In genomic region chr5:159184858-159185381, GRCh38 we compare ENCODE assay signal across 8 cellular contexts. TPM values are rescaled to one million over a fixed set of nuclear protein-coding genes. Genes with fewer than 3 reads are reported as not detected.
DNase-seq lines count a peak whose midpoint lies in the region; ATAC-seq and TF ChIP-seq lines count a peak whose summit lies in the region.

No MANE protein-coding gene starts in this region.

- no peak for DNase-seq in natural killer cell treated with Interleukin-12 subunit alpha and Interleukin-12 subunit beta and Interleukin-15 and Interleukin-18, amount 100 ng/mL, for 72 hours (ENCODE audit: low spot score)
- no peak for DNase-seq in natural killer cell
- DNase-seq in activated B cell treated with CpG ODN at 0.5 μM for 24 hours = no peak
- DNase-seq in fibroblast of villous mesenchyme (ENCODE audit: low read depth) = peak; percentile 68
- peak; percentile 24 to 49 for DNase-seq in stimulated activated naive CD8-positive, alpha-beta T cell treated with anti-CD3 and anti-CD28 coated beads, Interleukin-15, amount 100 ng/mL, for 72 hours
- no peak for DNase-seq in GM13977 (ENCODE audit: low spot score)

- no peaks in the 10 kb centered on the region for H3K27me3 Mint-ChIP-seq in natural killer cell treated with Interleukin-12 subunit alpha and Interleukin-12 subunit beta and Interleukin-15 and Interleukin-18, amount 100 ng/mL, for 72 hours
- H3K27me3 Mint-ChIP-seq in natural killer cell (ENCODE audit: low read depth in 2 of 2) (no peaks in the 10 kb centered on the region), activated B cell treated with CpG ODN at 0.5 μM for 24 hours (no peaks in the 10 kb centered on the region)
- no peaks in the 10 kb centered on the region for H3K27me3 Mint-ChIP-seq in stimulated activated naive CD8-positive, alpha-beta T cell treated with anti-CD3 and anti-CD28 coated beads, Interleukin-15, amount 100 ng/mL, for 72 hours

- H3K36me3 Mint-ChIP-seq in natural killer cell treated with Interleukin-12 subunit alpha and Interleukin-12 subunit beta and Interleukin-15 and Interleukin-18, amount 100 ng/mL, for 72 hours = peaks cover 6% of the 10 kb centered on the region
- H3K36me3 Mint-ChIP-seq in natural killer cell = no peaks in the 10 kb centered on the region
- H3K36me3 Mint-ChIP-seq in activated B cell treated with CpG ODN at 0.5 μM for 24 hours (ENCODE audit: low read depth) = peaks cover 49% of the 10 kb centered on the region

- no peak for TF ChIP-seq CTCF in natural killer cell (IDR thresholded peaks at IDR 0.05)
- no peak for TF ChIP-seq CTCF in activated B cell treated with CpG ODN at 0.5 μM for 24 hours (IDR thresholded peaks at IDR 0.05)
- TF ChIP-seq CTCF in fibroblast of villous mesenchyme (IDR thresholded peaks at IDR 0.05; ENCODE audit: insufficient read depth, low read depth, low read length) = no peak
- no peak for TF ChIP-seq CTCF in GM13977 (IDR thresholded peaks at IDR 0.05; ENCODE audit: extremely low read depth, insufficient read depth, missing control alignments)

- H3K9me3 Mint-ChIP-seq in natural killer cell treated with Interleukin-12 subunit alpha and Interleukin-12 subunit beta and Interleukin-15 and Interleukin-18, amount 100 ng/mL, for 72 hours = no peaks in the 10 kb centered on the region
- no peaks in the 10 kb centered on the region for H3K9me3 Mint-ChIP-seq in natural killer cell
- no peaks in the 10 kb centered on the region for H3K9me3 Mint-ChIP-seq in activated B cell treated with CpG ODN at 0.5 μM for 24 hours
- no peaks in the 10 kb centered on the region for H3K9me3 Mint-ChIP-seq in stimulated activated naive CD8-positive, alpha-beta T cell treated with anti-CD3 and anti-CD28 coated beads, Interleukin-15, amount 100 ng/mL, for 72 hours

- H3K4me1 Mint-ChIP-seq in natural killer cell treated with Interleukin-12 subunit alpha and Interleukin-12 subunit beta and Interleukin-15 and Interleukin-18, amount 100 ng/mL, for 72 hours (ENCODE audit: low read depth in 2 of 2) = peaks cover 35 to 42% of the 10 kb centered on the region in 2 donors
- H3K4me1 Mint-ChIP-seq in natural killer cell = peaks cover 5 to 10% of the 10 kb centered on the region in 2 donors
- peaks cover 75% of the 10 kb centered on the region for H3K4me1 Mint-ChIP-seq in activated B cell treated with CpG ODN at 0.5 μM for 24 hours
- H3K4me1 Mint-ChIP-seq in stimulated activated naive CD8-positive, alpha-beta T cell treated with anti-CD3 and anti-CD28 coated beads, Interleukin-15, amount 100 ng/mL, for 72 hours = peaks cover 85% of the 10 kb centered on the region

- ATAC-seq in natural killer cell treated with Interleukin-12 subunit alpha and Interleukin-12 subunit beta and Interleukin-15 and Interleukin-18, amount 100 ng/mL, for 72 hours = peak in 1 of 2 donors; percentile 57
- no peak for ATAC-seq in natural killer cell
- ATAC-seq in activated B cell treated with CpG ODN at 0.5 μM for 24 hours (ENCODE audit: low read depth) = peak; percentile 65
- peak; percentile 95 for ATAC-seq in stimulated activated naive CD8-positive, alpha-beta T cell treated with anti-CD3 and anti-CD28 coated beads, Interleukin-15, amount 100 ng/mL, for 72 hours
- no peak for ATAC-seq in GM19397 (IDR thresholded peaks at IDR 0.05; ENCODE audit: unreplicated experiment)
- ATAC-seq in HG02642 (IDR thresholded peaks at IDR 0.05; ENCODE audit: poor library complexity, unreplicated experiment) = no peak

- CTCF ChIA-PET in activated B cell treated with CpG ODN at 0.5 μM for 24 hours (lab: Charles Lee) = interaction anchor here (1.6 to 1.7 kb wide), 2 partner anchors 13 to 28 kb away, joined by 4 to 7 read pairs; no protein-coding TSS in a partner anchor

- H3K4me3 ChIP-seq in fibroblast of villous mesenchyme (ENCODE audit: low read depth, low read length) = no peak overlapping the region

- POLR2A ChIA-PET in activated B cell treated with CpG ODN at 0.5 μM for 24 hours (lab: Charles Lee) = interaction anchor here (0.7 to 3.2 kb wide), 4 partner anchors 12 to 23 kb away, joined by 3 to 15 read pairs (median 7); no protein-coding TSS in a partner anchor

- intact Hi-C loops in natural killer cell (cut with micrococcal nuclease) (no loop called here), activated B cell treated with CpG ODN at 0.5 μM for 24 hours (cut with micrococcal nuclease) (loop anchor here (1.0 kb wide), 2 partner anchors 13 to 22 kb away; no protein-coding TSS in a partner anchor)

- in situ Hi-C loops in GM13977 (cut with MboI; ENCODE audit: low pct_unique_long_range_greater_than_20kb, low sequenced_read_pairs, unreplicated experiment) = no loop called here

- H3K27ac Mint-ChIP-seq in natural killer cell treated with Interleukin-12 subunit alpha and Interleukin-12 subunit beta and Interleukin-15 and Interleukin-18, amount 100 ng/mL, for 72 hours = peak overlapping the region; percentile 63 to 80
- peak overlapping the region in 1 of 2 donors; percentile 5 for H3K27ac Mint-ChIP-seq in natural killer cell
- H3K27ac Mint-ChIP-seq in activated B cell treated with CpG ODN at 0.5 μM for 24 hours = peak overlapping the region; percentile 86
- H3K27ac Mint-ChIP-seq in stimulated activated naive CD8-positive, alpha-beta T cell treated with anti-CD3 and anti-CD28 coated beads, Interleukin-15, amount 100 ng/mL, for 72 hours = peak overlapping the region in 1 of 2 donors; percentile 72

- H3K4me3 Mint-ChIP-seq in natural killer cell treated with Interleukin-12 subunit alpha and Interleukin-12 subunit beta and Interleukin-15 and Interleukin-18, amount 100 ng/mL, for 72 hours = peak overlapping the region; percentile 25
- no peak overlapping the region for H3K4me3 Mint-ChIP-seq in natural killer cell
- peak overlapping the region; percentile 53 for H3K4me3 Mint-ChIP-seq in activated B cell treated with CpG ODN at 0.5 μM for 24 hours
- H3K4me3 Mint-ChIP-seq in stimulated activated naive CD8-positive, alpha-beta T cell treated with anti-CD3 and anti-CD28 coated beads, Interleukin-15, amount 100 ng/mL, for 72 hours = peak overlapping the region; percentile 24 to 58

RNA-seq across cellular contexts. Expression of gene RNF145, which starts 24.4 kb away (rescaled TPM):
- total RNA-seq in natural killer cell treated with Interleukin-12 subunit alpha and Interleukin-12 subunit beta and Interleukin-15 and Interleukin-18, amount 100 ng/mL, for 72 hours = 100 to 1,000 TPM in 1 of 2 donors, 10 to 100 TPM in 1; 92.3 to 113 TPM
- total RNA-seq in natural killer cell = 10 to 100 TPM; 29.8 to 40.4 (median 38.4) TPM
- 66.1 and 79.1 TPM in 2 replicates for total RNA-seq in activated B cell treated with CpG ODN at 0.5 μM for 24 hours
- total RNA-seq in fibroblast of villous mesenchyme = 52.5 and 84.2 TPM in 2 replicates

Comparison
In these comparisons a context has a peak if more than half of its experiments do, and no peak if none do; other contexts are left out.
1. ATAC-seq: peak in activated B cell treated with CpG ODN at 0.5 μM for 24 hours (single experiment) and stimulated activated naive CD8-positive, alpha-beta T cell treated with anti-CD3 and anti-CD28 coated beads, Interleukin-15, amount 100 ng/mL, for 72 hours (single experiment); none in natural killer cell (0 of 3), GM19397 (single experiment) and HG02642 (single experiment).
2. DNase-seq: peak in fibroblast of villous mesenchyme (single experiment) and stimulated activated naive CD8-positive, alpha-beta T cell treated with anti-CD3 and anti-CD28 coated beads, Interleukin-15, amount 100 ng/mL, for 72 hours (2 of 2); none in natural killer cell treated with Interleukin-12 subunit alpha and Interleukin-12 subunit beta and Interleukin-15 and Interleukin-18, amount 100 ng/mL, for 72 hours (single experiment), natural killer cell (single experiment), activated B cell treated with CpG ODN at 0.5 μM for 24 hours (single experiment) and GM13977 (single experiment).